Comparison of ENCODE assay signal across 8 cellular contexts in genomic region chr15:89575146-89575655, GRCh38. TPM values are rescaled to one million over a fixed set of nuclear protein-coding genes. Genes with fewer than 3 reads are reported as not detected.
DNase-seq lines count a peak whose midpoint lies in the region; ATAC-seq and TF ChIP-seq lines count a peak whose summit lies in the region.

Gene TICRR (plus strand): TSS chr15:89575469. CDS start chr15:89575587, 118 bp downstream.

- H3K9me3 ChIP-seq in OCI-LY3 (ENCODE audit: insufficient read depth, low read length): no peaks in the 10 kb centered on the region
- H3K9me3 ChIP-seq in mononuclear cell (ENCODE audit: low read depth, low read length): no peaks in the 10 kb centered on the region

- peak within 1 kb of the TSS; percentile 59 for H2AFZ ChIP-seq in OCI-LY3 (ENCODE audit: low read depth, low read length)

- peak within 1 kb of the TSS; percentile 94 for H3K4me3 ChIP-seq in OCI-LY3 (ENCODE audit: low read length)
- peak within 1 kb of the TSS; percentile 65 for H3K4me3 ChIP-seq in epithelial cell of esophagus (ENCODE audit: low read length)
- peak within 1 kb of the TSS; percentile 94 for H3K4me3 ChIP-seq in mononuclear cell (ENCODE audit: low read length)

- peak; percentile 97 for DNase-seq in DMS 273 treated with DMSO at 0.1 percent for 48 hours (lab: John Stamatoyannopoulos, UW)
- peak; percentile 95 for DNase-seq in HuH-7.5 (ENCODE audit: low spot score)
- DNase-seq in activated CD8-positive, alpha-beta memory T cell treated with anti-CD3 and anti-CD28 coated beads, Interleukin-2, amount 50 U/mL, for 4 hours: peak; percentile 90
- peak; percentile 100 for DNase-seq in epithelial cell of esophagus (ENCODE audit: low read depth)
- DNase-seq in stimulated activated CD8-positive, alpha-beta memory T cell treated with anti-CD3 and anti-CD28 coated beads, Interleukin-2, amount 100 ng/mL, for 48 hours (ENCODE audit: low read depth in 2 of 2): peak; percentile 79 to 91

- H3K4me2 ChIP-seq in OCI-LY3 (ENCODE audit: low read length): peak within 1 kb of the TSS; percentile 82

- peak; percentile 90 for ATAC-seq in GM21528 (IDR thresholded peaks at IDR 0.05; ENCODE audit: low FRiP score, unreplicated experiment)

- H3K4me1 ChIP-seq in OCI-LY3 (ENCODE audit: low read length): peaks cover 20% of the 10 kb centered on the region
- H3K4me1 ChIP-seq in mononuclear cell (ENCODE audit: insufficient read depth, low read length): peaks cover 34% of the 10 kb centered on the region

- no peaks in the 10 kb centered on the region for H3K27me3 ChIP-seq in OCI-LY3 (ENCODE audit: low read depth, low read length)
- no peaks in the 10 kb centered on the region for H3K27me3 ChIP-seq in mononuclear cell (ENCODE audit: insufficient read depth, low read length)

- peaks cover 12% of the 10 kb centered on the region for H4K20me1 ChIP-seq in OCI-LY3 (ENCODE audit: insufficient read depth, low read length)

- TF ChIP-seq CTCF in OCI-LY3 (IDR thresholded peaks at IDR 0.05; ENCODE audit: low read depth, low read length) (no peak), epithelial cell of esophagus (IDR thresholded peaks at IDR 0.05; ENCODE audit: insufficient read depth, low read depth, low read length, missing control alignments) (no peak)

- H3K9ac ChIP-seq in OCI-LY3 (ENCODE audit: low read length): peak within 1 kb of the TSS; percentile 90

- peak within 1 kb of the TSS; percentile 56 for H3K27ac ChIP-seq in OCI-LY3 (ENCODE audit: low read length)

- peaks cover 26% of the 10 kb centered on the region for H3K36me3 ChIP-seq in OCI-LY3 (replicated peaks; ENCODE audit: low read depth, low read length)

- H3K79me2 ChIP-seq in OCI-LY3 (ENCODE audit: low read length): peaks cover 49% of the 10 kb centered on the region

RNA-seq across cellular contexts. Expression of gene TICRR, which starts in this region (rescaled TPM):
- 0.10 TPM for total RNA-seq in mononuclear cell

Comparison
In these comparisons a context has a peak if more than half of its experiments do, and no peak if none do; other contexts are left out.
1. Peak in every context shown above with its lines: DNase-seq, ATAC-seq, H3K4me3 ChIP-seq and H3K27ac ChIP-seq.